9 cellular contexts compared by ENCODE assay signal in the genomic region with DNA sequence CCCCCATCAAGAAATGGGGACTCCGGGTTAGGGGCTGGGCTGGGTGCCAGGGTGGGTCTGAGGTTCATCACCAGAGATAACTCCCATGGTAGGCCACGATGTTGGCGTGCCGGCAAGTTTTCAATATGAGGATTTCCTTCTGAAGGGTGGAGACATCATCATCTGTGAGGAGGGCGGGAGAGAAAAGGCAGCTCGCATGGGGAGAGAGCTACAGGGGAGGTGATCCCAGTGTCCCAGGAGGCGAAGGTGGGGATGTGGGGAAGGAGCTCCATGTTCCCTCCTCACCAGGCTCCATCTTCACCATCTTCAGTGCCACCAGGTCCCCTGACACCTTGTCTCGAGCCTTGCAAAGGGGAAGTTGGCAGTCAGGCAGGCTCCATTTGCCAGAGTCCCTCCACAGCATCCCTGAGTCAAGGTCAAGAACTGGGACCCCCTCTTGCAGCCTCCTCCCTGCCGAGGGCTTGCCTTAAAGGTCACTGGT. TPM values are rescaled to one million over a fixed set of nuclear protein-coding genes. Genes with fewer than 3 reads are reported as not detected.
A peak's percentile ranks its signal among the peaks of the same experiment; 100 is the strongest.
DNase-seq lines count a peak whose midpoint lies in the region; ATAC-seq, FAIRE-seq and TF ChIP-seq lines count a peak whose summit lies in the region.
"Had no signal": no experiment of that assay in that cellular context is flagged by ENCODE, and none has a peak within 500 bp of the region (broad histone marks: within the 10 kb centered on the region; RNA-seq: fewer than 3 reads in every experiment).

No MANE protein-coding gene starts in this region.

- ATAC-seq in HG03469 (IDR thresholded peaks at IDR 0.05; ENCODE audit: unreplicated experiment): no peak
- ATAC-seq in GM21619 (IDR thresholded peaks at IDR 0.05; ENCODE audit: unreplicated experiment): no peak
- ATAC-seq: pancreas had no signal

- no peak for DNase-seq in GM18507 (ENCODE audit: extremely low spot score, insufficient read length, low read depth)
- no peak for DNase-seq in RWPE1 (ENCODE audit: low spot score)
- peak; percentile 74 for DNase-seq in spleen
- no peak for DNase-seq in NCI-H1417 treated with DMSO at 0.1 percent for 48 hours (lab: John Stamatoyannopoulos, UW)
- DNase-seq in cerebellar cortex (ENCODE audit: low spot score): no peak

- 24 to 35% (median 29%) methylated on average over 9 of the region's 9 CpGs for WGBS in spleen, 5 donors

- H3K27me3 ChIP-seq in spleen (replicated peaks in 1 of 7): no peaks in the 10 kb centered on the region
- H3K27me3 ChIP-seq: pancreas had no signal

- peaks cover 52% of the 10 kb centered on the region for H3K4me1 Mint-ChIP-seq in dendritic cell treated with granulocyte-macrophage colony-stimulating factor and Interleukin-4, amounts not matched to agents 40 ng/mL and 50 ng/mL, for 4 days (ENCODE audit: low read depth)

- H3K4me3 ChIP-seq in spleen: peak overlapping the region; percentile 35 to 91 (median 88)

- peak; percentile 12 for FAIRE-seq in GM18507 (lab: Jason Lieb, UNC)
- FAIRE-seq: pancreas had no signal

- no peak for TF ChIP-seq POLR2A in spleen (IDR thresholded peaks at IDR 0.05)

- no peaks in the 10 kb centered on the region for H3K9me3 ChIP-seq in spleen
- H3K9me3 ChIP-seq: pancreas had no signal

- H3K36me3 ChIP-seq in spleen: peaks cover 4 to 56% (median 23%) of the 10 kb centered on the region in 6 donors

- no peaks in the 10 kb centered on the region for H3K27me3 Mint-ChIP-seq in dendritic cell treated with granulocyte-macrophage colony-stimulating factor and Interleukin-4, amounts not matched to agents 40 ng/mL and 50 ng/mL, for 4 days

- H3K36me3 Mint-ChIP-seq in dendritic cell treated with granulocyte-macrophage colony-stimulating factor and Interleukin-4, amounts not matched to agents 40 ng/mL and 50 ng/mL, for 4 days (ENCODE audit: low read depth): peaks cover 72% of the 10 kb centered on the region

- H3K4me3 Mint-ChIP-seq in dendritic cell treated with granulocyte-macrophage colony-stimulating factor and Interleukin-4, amounts not matched to agents 40 ng/mL and 50 ng/mL, for 4 days: peak overlapping the region; percentile 100

- TF ChIP-seq CTCF in RWPE1 (conservative IDR thresholded peaks at IDR 0.05; ENCODE audit: low read depth) (no peak), spleen (IDR thresholded peaks at IDR 0.05 in 8 of 11, conservative IDR thresholded peaks at IDR 0.05 in 3 of 11) (no peak)

- POLR2A ChIA-PET in RWPE1 (lab: Yijun Ruan, JAX; ENCODE audit: low non-redundant PET): interaction anchor here (1.0 kb wide), 1 partner anchor 66 kb away, joined by 5 read pairs; no protein-coding TSS in a partner anchor

- H3K27ac Mint-ChIP-seq in dendritic cell treated with granulocyte-macrophage colony-stimulating factor and Interleukin-4, amounts not matched to agents 40 ng/mL and 50 ng/mL, for 4 days: peak overlapping the region; percentile 99

- intact Hi-C loops in dendritic cell treated with granulocyte-macrophage colony-stimulating factor and Interleukin-4, amounts not matched to agents 40 ng/mL and 50 ng/mL, for 4 days (cut with micrococcal nuclease): loop anchor here (10.0 kb wide), 1 partner anchor 53 kb away; no protein-coding TSS in a partner anchor
- intact Hi-C loops in spleen (cut with DNase I; ENCODE audit: low total_unique reads): no loop called here

- peaks cover 11 to 88% (median 55%) of the 10 kb centered on the region in 6 donors for H3K4me1 ChIP-seq in spleen

- H3K27ac ChIP-seq in RWPE1 (peak overlapping the region; percentile 89), spleen (peak overlapping the region; percentile 81 to 94 (median 90))

- no peaks in the 10 kb centered on the region for H3K9me3 Mint-ChIP-seq in dendritic cell treated with granulocyte-macrophage colony-stimulating factor and Interleukin-4, amounts not matched to agents 40 ng/mL and 50 ng/mL, for 4 days

- CTCF ChIA-PET in RWPE1 (lab: Yijun Ruan, JAX): interaction anchor here (0.6 kb wide), 1 partner anchor 72 kb away, joined by 3 read pairs; no protein-coding TSS in a partner anchor

RNA-seq across cellular contexts. Expression of a gene that starts 0.4 kb away (rescaled TPM):
- total RNA-seq in spleen: 100 to 1,000 TPM in 4 of 7 donors, 10 to 100 TPM in 3; 58.2 to 163 (median 122) TPM
- 100 to 1,000 TPM in 2 of 3 donors, 10 to 100 TPM in 1; 81.3 to 161 (median 153) TPM for polyA plus RNA-seq in spleen

RNA-seq across cellular contexts. Expression of a gene that starts 1.7 kb away (rescaled TPM):
- 100 to 1,000 TPM; 232 to 538 (median 244) TPM for total RNA-seq in spleen
- 100 to 1,000 TPM; 276 to 365 (median 328) TPM for polyA plus RNA-seq in spleen

RNA-seq across cellular contexts. Expression of a gene that starts 30.1 kb away (rescaled TPM):
- 100 to 1,000 TPM; 360 to 621 (median 487) TPM for total RNA-seq in spleen
- polyA plus RNA-seq in spleen: 100 to 1,000 TPM in 1 of 3 donors, 10 to 100 TPM in 2; 39.3 to 185 (median 51.2) TPM
